In the genomic region with DNA sequence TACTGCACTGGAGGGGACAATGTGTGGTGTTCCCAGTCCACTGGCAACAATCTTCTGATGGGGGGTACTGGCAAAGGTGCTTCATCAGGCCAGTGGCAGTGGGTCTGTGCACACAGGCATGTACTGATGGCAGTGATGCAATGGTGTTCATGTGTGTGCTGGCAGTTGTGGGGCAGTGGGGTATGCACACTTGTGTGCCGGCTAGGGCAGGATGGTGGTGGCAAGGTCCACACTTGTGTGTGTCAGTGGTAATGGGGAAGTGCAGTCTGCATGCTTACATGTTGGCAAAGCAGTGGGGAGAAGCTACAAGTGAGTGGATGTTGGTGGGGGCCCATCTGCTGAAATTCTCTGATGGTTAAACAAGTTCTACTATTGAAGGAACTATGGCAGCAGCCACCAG, we compare ENCODE assay signal across 23 cellular contexts.
A peak's percentile ranks its signal among the peaks of the same experiment; 100 is the strongest.
DNase-seq lines count a peak whose midpoint lies in the region; ATAC-seq, FAIRE-seq and TF ChIP-seq lines count a peak whose summit lies in the region.
"Had no signal": no experiment of that assay in that cellular context is flagged by ENCODE, and none has a peak within 500 bp of the region (broad histone marks: within the 10 kb centered on the region; RNA-seq: fewer than 3 reads in every experiment).

No MANE protein-coding gene starts in this region.

- H3K4me3 Mint-ChIP-seq in astrocyte (ENCODE audit: unreplicated experiment): peak overlapping the region; percentile 47
- H3K4me3 Mint-ChIP-seq in chondrocyte (ENCODE audit: unreplicated experiment): no peak overlapping the region
- no peak overlapping the region for H3K4me3 Mint-ChIP-seq in stimulated activated effector memory CD8-positive, alpha-beta T cell treated with anti-CD3 and anti-CD28 coated beads, Interleukin-12 subunit alpha, Interleukin-12 subunit beta, amount 100 ng/mL, for 72 hours
- H3K4me3 Mint-ChIP-seq: CD14-positive monocyte; CD4-positive, alpha-beta T cell; CD8-positive, alpha-beta memory T cell had no signal

- no peaks in the 10 kb centered on the region for H4K20me1 ChIP-seq in astrocyte (ENCODE audit: insufficient read depth, low read length)
- H4K20me1 ChIP-seq: BLaER1 treated with 17β-estradiol and CSF1 and Interleukin-3, amounts not matched to agents 10 nM and 100 nM had no signal

- no peak overlapping the region for H2AFZ ChIP-seq in astrocyte (ENCODE audit: low read depth, low read length)

- H3K27ac ChIP-seq in astrocyte (ENCODE audit: low read depth, low read length): no peak overlapping the region
- H3K27ac ChIP-seq: 22Rv1; BLaER1 treated with 17β-estradiol and CSF1 and Interleukin-3, amounts not matched to agents 10 nM and 100 nM had no signal

- no peaks in the 10 kb centered on the region for H3K9me3 ChIP-seq in astrocyte (ENCODE audit: insufficient read depth, low read depth, low read length)
- H3K9me3 ChIP-seq: BE2C had no signal

- H3K4me2 ChIP-seq in astrocyte (ENCODE audit: low read length): no peak overlapping the region
- H3K4me2 ChIP-seq: BLaER1 treated with 17β-estradiol and CSF1 and Interleukin-3, amounts not matched to agents 10 nM and 100 nM had no signal

- no peak overlapping the region for H3K9ac ChIP-seq in astrocyte (ENCODE audit: low read length)
- H3K9ac ChIP-seq: BLaER1 treated with 17β-estradiol and CSF1 and Interleukin-3, amounts not matched to agents 10 nM and 100 nM had no signal

- H3K27me3 Mint-ChIP-seq in astrocyte (ENCODE audit: low read depth, unreplicated experiment) (no peaks in the 10 kb centered on the region), chondrocyte (ENCODE audit: low read depth) (no peaks in the 10 kb centered on the region)
- H3K27me3 Mint-ChIP-seq: CD4-positive, alpha-beta T cell had no signal

- H3K9me3 Mint-ChIP-seq in astrocyte (ENCODE audit: unreplicated experiment) (no peaks in the 10 kb centered on the region), chondrocyte (ENCODE audit: low read depth) (peaks cover 26% of the 10 kb centered on the region)
- H3K9me3 Mint-ChIP-seq in stimulated activated effector memory CD8-positive, alpha-beta T cell treated with anti-CD3 and anti-CD28 coated beads, Interleukin-12 subunit alpha, Interleukin-12 subunit beta, amount 100 ng/mL, for 72 hours: peaks cover 30% of the 10 kb centered on the region

- no peaks in the 10 kb centered on the region for H3K36me3 ChIP-seq in astrocyte (ENCODE audit: insufficient read depth, low read length)
- H3K36me3 ChIP-seq: BE2C; BLaER1 treated with 17β-estradiol and CSF1 and Interleukin-3, amounts not matched to agents 10 nM and 100 nM had no signal

- DNase-seq in astrocyte (ENCODE audit: low read depth): no peak
- DNase-seq in chondrocyte (ENCODE audit: low spot score): peak; percentile 54
- DNase-seq in stimulated activated effector memory CD8-positive, alpha-beta T cell treated with anti-CD3 and anti-CD28 coated beads, Interleukin-12 subunit alpha, Interleukin-12 subunit beta, amount 100 ng/mL, for 72 hours (ENCODE audit: low spot score in 2 of 2): no peak
- DNase-seq in pons (ENCODE audit: low spot score): no peak
- no peak for DNase-seq in NCI-H1092 treated with DMSO at 0.1 percent for 48 hours (lab: John Stamatoyannopoulos, UW)
- DNase-seq in GDM1 (lab: John Stamatoyannopoulos, UW): no peak
- DNase-seq: AML-193; BE2C; CD4-positive, alpha-beta T cell; CD8-positive, alpha-beta memory T cell; DMS 273 treated with DMSO at 0.1 percent for 48 hours; DMS79; EL; GF-D8; GOT3; H7 had no signal

- no peak overlapping the region for H3K4me3 ChIP-seq in astrocyte (ENCODE audit: insufficient read depth, low read depth, low read length)
- H3K4me3 ChIP-seq: BLaER1 treated with 17β-estradiol and CSF1 and Interleukin-3, amounts not matched to agents 10 nM and 100 nM had no signal

- H3K36me3 Mint-ChIP-seq in astrocyte (ENCODE audit: low read depth, unreplicated experiment) (no peaks in the 10 kb centered on the region), chondrocyte (ENCODE audit: low read depth) (peaks cover 1% of the 10 kb centered on the region)
- no peaks in the 10 kb centered on the region for H3K36me3 Mint-ChIP-seq in stimulated activated effector memory CD8-positive, alpha-beta T cell treated with anti-CD3 and anti-CD28 coated beads, Interleukin-12 subunit alpha, Interleukin-12 subunit beta, amount 100 ng/mL, for 72 hours
- H3K36me3 Mint-ChIP-seq: CD14-positive monocyte; CD8-positive, alpha-beta memory T cell had no signal

- no peaks in the 10 kb centered on the region for H3K27me3 ChIP-seq in astrocyte (ENCODE audit: insufficient read depth, low read length)
- H3K27me3 ChIP-seq: BE2C; BLaER1 treated with 17β-estradiol and CSF1 and Interleukin-3, amounts not matched to agents 10 nM and 100 nM had no signal

- FAIRE-seq in astrocyte (lab: Jason Lieb, UNC): no peak
- FAIRE-seq: A204.1, D721Med, GM12892 had no signal

- H3K27ac Mint-ChIP-seq in astrocyte (ENCODE audit: unreplicated experiment) (no peak overlapping the region), chondrocyte (ENCODE audit: unreplicated experiment) (no peak overlapping the region)
- H3K27ac Mint-ChIP-seq in stimulated activated effector memory CD8-positive, alpha-beta T cell treated with anti-CD3 and anti-CD28 coated beads, Interleukin-12 subunit alpha, Interleukin-12 subunit beta, amount 100 ng/mL, for 72 hours: no peak overlapping the region
- H3K27ac Mint-ChIP-seq: CD14-positive monocyte; CD4-positive, alpha-beta T cell; CD8-positive, alpha-beta memory T cell had no signal

- H3K4me1 Mint-ChIP-seq in astrocyte (ENCODE audit: low read depth, unreplicated experiment) (no peaks in the 10 kb centered on the region), chondrocyte (ENCODE audit: low read depth) (no peaks in the 10 kb centered on the region)
- no peaks in the 10 kb centered on the region for H3K4me1 Mint-ChIP-seq in stimulated activated effector memory CD8-positive, alpha-beta T cell treated with anti-CD3 and anti-CD28 coated beads, Interleukin-12 subunit alpha, Interleukin-12 subunit beta, amount 100 ng/mL, for 72 hours
- H3K4me1 Mint-ChIP-seq: CD14-positive monocyte; CD8-positive, alpha-beta memory T cell had no signal

- no peaks in the 10 kb centered on the region for H3K79me2 ChIP-seq in astrocyte (ENCODE audit: insufficient read depth, low read length)

- TF ChIP-seq CTCF in astrocyte (IDR thresholded peaks at IDR 0.05; ENCODE audit: insufficient read depth, low read depth, low read length) (no peak), chondrocyte (IDR thresholded peaks at IDR 0.05) (no peak)

- H3K4me1 ChIP-seq in astrocyte (ENCODE audit: insufficient read depth, low read length): no peaks in the 10 kb centered on the region
- H3K4me1 ChIP-seq: BE2C; BLaER1 treated with 17β-estradiol and CSF1 and Interleukin-3, amounts not matched to agents 10 nM and 100 nM had no signal

- peak; percentile 11 for ATAC-seq in stimulated activated effector memory CD8-positive, alpha-beta T cell treated with anti-CD3 and anti-CD28 coated beads, Interleukin-12 subunit alpha, Interleukin-12 subunit beta, amount 100 ng/mL, for 72 hours
- ATAC-seq: HCT116 had no signal
